ENCODE assay signal across 16 cellular contexts in genomic region chr7:4734587-4735365, GRCh38. TPM values are rescaled to one million over a fixed set of nuclear protein-coding genes. Genes with fewer than 3 reads are reported as not detected.
DNase-seq lines count a peak whose midpoint lies in the region; ATAC-seq and TF ChIP-seq lines count a peak whose summit lies in the region.
"Had no signal": no experiment of that assay in that cellular context is flagged by ENCODE, and none has a peak within 500 bp of the region (broad histone marks: within the 10 kb centered on the region; RNA-seq: fewer than 3 reads in every experiment).

No MANE protein-coding gene starts in this region.

- H2BK12ac ChIP-seq in neuronal stem cell (ENCODE audit: low read length) = no peak overlapping the region

- H3K4me1 ChIP-seq in cardiac muscle cell (ENCODE audit: low read depth) (peaks cover 36% of the 10 kb centered on the region), neuronal stem cell (ENCODE audit: control insufficient read depth in 2 of 2, insufficient read depth in 1 of 2, low read depth in 1 of 2, low read length in 2 of 2) (peaks cover 11 to 14% of the 10 kb centered on the region in 2 donors)
- H3K4me1 ChIP-seq: colonic mucosa had no signal

- no peaks in the 10 kb centered on the region for H3K9me3 Mint-ChIP-seq in T-cell
- H3K9me3 Mint-ChIP-seq in stimulated activated naive B cell treated with anti-CD40 and anti-IgM and Interleukin-4, amounts not matched to agents 10 μg/mL and 1 μg/mL and 100 μg/mL, for 72 hours = no peaks in the 10 kb centered on the region
- H3K9me3 Mint-ChIP-seq: IgD-negative memory B cell, naive B cell had no signal

- no peak overlapping the region for H2BK15ac ChIP-seq in neuronal stem cell (ENCODE audit: low read length)

- peaks cover 3% of the 10 kb centered on the region for H3K79me1 ChIP-seq in neuronal stem cell (ENCODE audit: low read depth, low read length)

- no peak overlapping the region for H2AFZ ChIP-seq in neuronal stem cell (ENCODE audit: low read length)

- no peak overlapping the region for H2AK5ac ChIP-seq in neuronal stem cell (ENCODE audit: low read depth, low read length)

- no peak overlapping the region for H2BK5ac ChIP-seq in neuronal stem cell (ENCODE audit: low read length)

- peaks cover 9% of the 10 kb centered on the region for H3K36me3 Mint-ChIP-seq in T-cell
- peaks cover 31 to 56% of the 10 kb centered on the region in 2 donors for H3K36me3 Mint-ChIP-seq in stimulated activated naive B cell treated with anti-CD40 and anti-IgM and Interleukin-4, amounts not matched to agents 10 μg/mL and 1 μg/mL and 100 μg/mL, for 72 hours
- H3K36me3 Mint-ChIP-seq: IgD-negative memory B cell had no signal

- peaks cover 77 to 82% (median 78%) of the 10 kb centered on the region in 3 donors for H3K4me1 Mint-ChIP-seq in T-cell
- H3K4me1 Mint-ChIP-seq in stimulated activated naive B cell treated with anti-CD40 and anti-IgM and Interleukin-4, amounts not matched to agents 10 μg/mL and 1 μg/mL and 100 μg/mL, for 72 hours = peaks cover 40 to 71% of the 10 kb centered on the region in 2 donors

- H3K4me3 ChIP-seq in AG04450 (ENCODE audit: low read depth, low read length) (no peak overlapping the region), cardiac muscle cell (no peak overlapping the region), neuronal stem cell (ENCODE audit: low read length in 2 of 2) (no peak overlapping the region)
- H3K4me3 ChIP-seq: colonic mucosa, esophagus squamous epithelium, SK-N-MC, skin epidermis had no signal

- no peak overlapping the region for H3K23ac ChIP-seq in neuronal stem cell (ENCODE audit: low read depth, low read length, poor library complexity)

- H3K4ac ChIP-seq in neuronal stem cell (ENCODE audit: low read length) = no peak overlapping the region

- no peak for ATAC-seq in T-cell (replicated peaks in 1 of 4)
- no peak for ATAC-seq in stimulated activated naive B cell treated with anti-CD40 and anti-IgM and Interleukin-4, amounts not matched to agents 10 μg/mL and 1 μg/mL and 100 μg/mL, for 72 hours (replicated peaks)

- CTCF ChIA-PET in AG04450 (lab: Charles Lee) (no interaction called here), T-cell (lab: Charles Lee) (interaction anchor here in 1 of 2 donors (0.6 to 1.0 kb wide), 2 partner anchors 8 to 50 kb away, joined by 3 to 8 read pairs; no protein-coding TSS in a partner anchor)

- H3K36me3 ChIP-seq in cardiac muscle cell (no peaks in the 10 kb centered on the region), neuronal stem cell (replicated peaks in 1 of 2; ENCODE audit: control insufficient read depth in 2 of 2, insufficient read depth in 2 of 2, low read length in 2 of 2) (peaks cover 3 to 31% of the 10 kb centered on the region in 2 donors)
- H3K36me3 ChIP-seq: colonic mucosa had no signal

- no peak overlapping the region for H3K4me2 ChIP-seq in neuronal stem cell (ENCODE audit: insufficient read depth, low read length, poor library complexity, severe bottlenecking)

- no CpG with 5 or more reads among the region's 24 CpGs for WGBS in neuronal stem cell (ENCODE audit: extremely low coverage in 2 of 2, insufficient read length in 2 of 2, insufficient replicate concordance in 1 of 2), 2 donors

- H3K4me3 Mint-ChIP-seq in T-cell = peak overlapping the region in 1 of 3 donors; percentile 61
- no peak overlapping the region for H3K4me3 Mint-ChIP-seq in stimulated activated naive B cell treated with anti-CD40 and anti-IgM and Interleukin-4, amounts not matched to agents 10 μg/mL and 1 μg/mL and 100 μg/mL, for 72 hours
- H3K4me3 Mint-ChIP-seq: IgD-negative memory B cell had no signal

- H3K27ac Mint-ChIP-seq in T-cell = peak overlapping the region; percentile 63 to 87
- no peak overlapping the region for H3K27ac Mint-ChIP-seq in stimulated activated naive B cell treated with anti-CD40 and anti-IgM and Interleukin-4, amounts not matched to agents 10 μg/mL and 1 μg/mL and 100 μg/mL, for 72 hours
- H3K27ac Mint-ChIP-seq: IgD-negative memory B cell had no signal

- H3K27me3 ChIP-seq in AG04450 (ENCODE audit: control insufficient read depth, insufficient read depth, low read length) (no peaks in the 10 kb centered on the region), cardiac muscle cell (no peaks in the 10 kb centered on the region), neuronal stem cell (ENCODE audit: control insufficient read depth in 3 of 3, insufficient read depth in 3 of 3, low read depth in 1 of 3, low read length in 3 of 3) (no peaks in the 10 kb centered on the region)
- H3K27me3 ChIP-seq: colonic mucosa, esophagus squamous epithelium had no signal

- H3K9me3 ChIP-seq in AG04450 (ENCODE audit: control insufficient read depth, insufficient read depth, low read length) (no peaks in the 10 kb centered on the region; the same call in 1 of the 2 replicates), cardiac muscle cell (ENCODE audit: low read depth) (no peaks in the 10 kb centered on the region), neuronal stem cell (replicated peaks in 1 of 2; ENCODE audit: control insufficient read depth in 2 of 2, insufficient read depth in 1 of 2, low read depth in 1 of 2, low read length in 2 of 2) (peaks cover 0 to 9% of the 10 kb centered on the region in 2 donors)
- H3K9me3 ChIP-seq: colonic mucosa, esophagus squamous epithelium had no signal

- H4K8ac ChIP-seq in neuronal stem cell (ENCODE audit: low read depth, low read length) = no peak overlapping the region

- peak overlapping the region; percentile 27 for H3K18ac ChIP-seq in neuronal stem cell (ENCODE audit: low read length)

- no peak overlapping the region for H3K9ac ChIP-seq in neuronal stem cell (ENCODE audit: low read depth, low read length, poor library complexity)

- H3K27me3 Mint-ChIP-seq in T-cell = no peaks in the 10 kb centered on the region
- H3K27me3 Mint-ChIP-seq in stimulated activated naive B cell treated with anti-CD40 and anti-IgM and Interleukin-4, amounts not matched to agents 10 μg/mL and 1 μg/mL and 100 μg/mL, for 72 hours = no peaks in the 10 kb centered on the region
- H3K27me3 Mint-ChIP-seq: IgD-negative memory B cell, naive B cell had no signal

- no peak overlapping the region for H3K14ac ChIP-seq in neuronal stem cell (ENCODE audit: low read length)

- no peak for TF ChIP-seq CTCF in AG04450 (IDR thresholded peaks at IDR 0.05; ENCODE audit: low read depth, low read length)
- no peak for TF ChIP-seq CTCF in cardiac muscle cell (IDR thresholded peaks at IDR 0.05; ENCODE audit: low read depth, low read length)

- H3K27ac ChIP-seq in AG04450 (ENCODE audit: low read depth, low read length) = peak overlapping the region; percentile 11
- peak overlapping the region; percentile 75 for H3K27ac ChIP-seq in cardiac muscle cell
- H3K27ac ChIP-seq in neuronal stem cell (replicated peaks; ENCODE audit: low read length) = no peak overlapping the region
- H3K27ac ChIP-seq: colonic mucosa, esophagus squamous epithelium, SK-N-MC, skin epidermis had no signal

- POLR2A ChIA-PET in AG04450 (lab: Yijun Ruan, JAX) (interaction anchor here (1.1 kb wide), 1 partner anchor 10 kb away, joined by 3 read pairs; no protein-coding TSS in a partner anchor), T-cell (lab: Charles Lee) (no interaction called here)

- no peak overlapping the region for H2BK120ac ChIP-seq in neuronal stem cell (ENCODE audit: low read depth, low read length)

- no peak for DNase-seq in AG04450 (ENCODE audit: low read depth, low spot score)
- no peak for DNase-seq in T-cell
- no peak for DNase-seq in cardiac muscle cell (ENCODE audit: low read depth in 1 of 2, low spot score in 1 of 2)
- no peak for DNase-seq in neuronal stem cell (ENCODE audit: low spot score)
- DNase-seq in RKO (ENCODE audit: low spot score) = no peak
- no peak for DNase-seq in NCI-H226
- no peak for DNase-seq in NCI-H748 (lab: John Stamatoyannopoulos, UW; ENCODE audit: unreplicated experiment)
- no peak for DNase-seq in stimulated activated naive B cell treated with anti-CD40 and anti-IgM and Interleukin-4, amounts not matched to agents 10 μg/mL and 1 μg/mL and 100 μg/mL, for 72 hours
- DNase-seq: colonic mucosa, esophagus squamous epithelium, H7, naive B cell, NCI-H1092 treated with DMSO at 0.1 percent for 48 hours had no signal

- no peak overlapping the region for H4K91ac ChIP-seq in neuronal stem cell (ENCODE audit: low read depth, low read length, poor library complexity)

RNA-seq across cellular contexts. Expression of gene AP5Z1, which starts 40.6 kb away (rescaled TPM):
- polyA plus RNA-seq in AG04450 (2011; rRNA removed) (12.6 and 18.9 TPM in 2 replicates), cardiac muscle cell (22.6 and 23.9 TPM in 2 replicates)
- 7.6 and 11.1 TPM in 2 replicates for polyA minus RNA-seq in AG04450 (2011; rRNA and poly(A)+ RNA removed)
- total RNA-seq in T-cell (100 to 1,000 TPM in 4 of 5 donors, 10 to 100 TPM in 1; 93.6 to 126 (median 110) TPM), cardiac muscle cell (21.1 and 22.1 TPM in 2 replicates)
- 6.0 TPM for polyA plus RNA-seq in neuronal stem cell (2013, experiment 1 of 2)
- polyA plus RNA-seq in neuronal stem cell (2013, experiment 2 of 2) = 6.1 TPM

RNA-seq across cellular contexts. Expression of gene FOXK1, which starts 52.7 kb away (rescaled TPM):
- 3.4 and 4.7 TPM in 2 replicates for polyA plus RNA-seq in AG04450 (2011; rRNA removed)
- 13.2 and 14.5 TPM in 2 replicates for polyA minus RNA-seq in AG04450 (2011; rRNA and poly(A)+ RNA removed)
- total RNA-seq in T-cell = 10 to 100 TPM; 63.9 to 79.7 (median 74.2) TPM
- total RNA-seq in cardiac muscle cell = 26.8 and 55.0 TPM in 2 replicates
- 8.7 and 14.4 TPM in 2 replicates for polyA plus RNA-seq in cardiac muscle cell
- 7.6 TPM for polyA plus RNA-seq in neuronal stem cell (2013, experiment 1 of 2)
- polyA plus RNA-seq in neuronal stem cell (2013, experiment 2 of 2) = 8.2 TPM
